ENCODE assay signal across 2 cellular contexts in the genomic region with DNA sequence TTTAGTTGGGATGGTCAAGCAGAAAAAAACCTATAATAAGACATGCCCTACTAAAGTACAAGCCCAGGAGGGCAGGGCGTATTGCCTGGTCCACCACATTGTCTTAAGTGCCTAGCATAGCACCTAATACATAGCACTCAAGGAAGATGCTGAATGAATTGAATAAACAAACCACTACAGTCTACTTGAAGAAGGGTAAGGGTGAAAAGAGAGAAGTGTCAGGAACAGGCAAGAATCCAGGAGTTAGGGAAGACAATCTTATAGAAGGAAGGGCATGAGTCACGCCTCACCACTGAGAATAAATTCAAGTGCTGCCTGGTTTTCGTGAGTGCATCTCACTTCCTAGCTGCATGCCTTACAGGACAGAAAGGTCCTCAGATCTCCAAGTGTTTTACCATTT.
TF ChIP-seq lines count a peak whose summit lies in the region.

No MANE protein-coding gene starts in this region.

TF ChIP-seq in liver, 16 proteins besides CTCF, POLR2A, EP300 and RAD21:
- TF ChIP-seq HNF4A (conservative IDR thresholded peaks at IDR 0.05) (no peak), JUND (IDR thresholded peaks at IDR 0.05) (no peak), FOXA1 (IDR thresholded peaks at IDR 0.05) (no peak), EGR1 (IDR thresholded peaks at IDR 0.05; ENCODE audit: low read depth in 2 of 2) (no peak), YY1 (IDR thresholded peaks at IDR 0.05) (no peak), TAF1 (conservative IDR thresholded peaks at IDR 0.05) (no peak), GABPA (IDR thresholded peaks at IDR 0.05 in 1 of 2, conservative IDR thresholded peaks at IDR 0.05 in 1 of 2) (no peak), HNF4G (IDR thresholded peaks at IDR 0.05) (no peak), RXRA (IDR thresholded peaks at IDR 0.05) (no peak), FOXA2 (IDR thresholded peaks at IDR 0.05) (no peak), SP1 (IDR thresholded peaks at IDR 0.05) (no peak), NR2F2 (IDR thresholded peaks at IDR 0.05) (no peak)
- TF ChIP-seq, protein P1, sequence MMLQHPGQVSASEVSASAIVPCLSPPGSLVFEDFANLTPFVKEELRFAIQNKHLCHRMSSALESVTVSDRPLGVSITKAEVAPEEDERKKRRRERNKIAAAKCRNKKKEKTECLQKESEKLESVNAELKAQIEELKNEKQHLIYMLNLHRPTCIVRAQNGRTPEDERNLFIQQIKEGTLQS (IDR thresholded peaks at IDR 0.05): no peak
- TF ChIP-seq, protein P2, sequence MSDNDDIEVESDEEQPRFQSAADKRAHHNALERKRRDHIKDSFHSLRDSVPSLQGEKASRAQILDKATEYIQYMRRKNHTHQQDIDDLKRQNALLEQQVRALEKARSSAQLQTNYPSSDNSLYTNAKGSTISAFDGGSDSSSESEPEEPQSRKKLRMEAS (IDR thresholded peaks at IDR 0.05): no peak
- TF ChIP-seq, protein P3, sequence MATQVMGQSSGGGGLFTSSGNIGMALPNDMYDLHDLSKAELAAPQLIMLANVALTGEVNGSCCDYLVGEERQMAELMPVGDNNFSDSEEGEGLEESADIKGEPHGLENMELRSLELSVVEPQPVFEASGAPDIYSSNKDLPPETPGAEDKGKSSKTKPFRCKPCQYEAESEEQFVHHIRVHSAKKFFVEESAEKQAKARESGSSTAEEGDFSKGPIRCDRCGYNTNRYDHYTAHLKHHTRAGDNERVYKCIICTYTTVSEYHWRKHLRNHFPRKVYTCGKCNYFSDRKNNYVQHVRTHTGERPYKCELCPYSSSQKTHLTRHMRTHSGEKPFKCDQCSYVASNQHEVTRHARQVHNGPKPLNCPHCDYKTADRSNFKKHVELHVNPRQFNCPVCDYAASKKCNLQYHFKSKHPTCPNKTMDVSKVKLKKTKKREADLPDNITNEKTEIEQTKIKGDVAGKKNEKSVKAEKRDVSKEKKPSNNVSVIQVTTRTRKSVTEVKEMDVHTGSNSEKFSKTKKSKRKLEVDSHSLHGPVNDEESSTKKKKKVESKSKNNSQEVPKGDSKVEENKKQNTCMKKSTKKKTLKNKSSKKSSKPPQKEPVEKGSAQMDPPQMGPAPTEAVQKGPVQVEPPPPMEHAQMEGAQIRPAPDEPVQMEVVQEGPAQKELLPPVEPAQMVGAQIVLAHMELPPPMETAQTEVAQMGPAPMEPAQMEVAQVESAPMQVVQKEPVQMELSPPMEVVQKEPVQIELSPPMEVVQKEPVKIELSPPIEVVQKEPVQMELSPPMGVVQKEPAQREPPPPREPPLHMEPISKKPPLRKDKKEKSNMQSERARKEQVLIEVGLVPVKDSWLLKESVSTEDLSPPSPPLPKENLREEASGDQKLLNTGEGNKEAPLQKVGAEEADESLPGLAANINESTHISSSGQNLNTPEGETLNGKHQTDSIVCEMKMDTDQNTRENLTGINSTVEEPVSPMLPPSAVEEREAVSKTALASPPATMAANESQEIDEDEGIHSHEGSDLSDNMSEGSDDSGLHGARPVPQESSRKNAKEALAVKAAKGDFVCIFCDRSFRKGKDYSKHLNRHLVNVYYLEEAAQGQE (IDR thresholded peaks at IDR 0.05): no peak
- TF ChIP-seq, protein P4, sequence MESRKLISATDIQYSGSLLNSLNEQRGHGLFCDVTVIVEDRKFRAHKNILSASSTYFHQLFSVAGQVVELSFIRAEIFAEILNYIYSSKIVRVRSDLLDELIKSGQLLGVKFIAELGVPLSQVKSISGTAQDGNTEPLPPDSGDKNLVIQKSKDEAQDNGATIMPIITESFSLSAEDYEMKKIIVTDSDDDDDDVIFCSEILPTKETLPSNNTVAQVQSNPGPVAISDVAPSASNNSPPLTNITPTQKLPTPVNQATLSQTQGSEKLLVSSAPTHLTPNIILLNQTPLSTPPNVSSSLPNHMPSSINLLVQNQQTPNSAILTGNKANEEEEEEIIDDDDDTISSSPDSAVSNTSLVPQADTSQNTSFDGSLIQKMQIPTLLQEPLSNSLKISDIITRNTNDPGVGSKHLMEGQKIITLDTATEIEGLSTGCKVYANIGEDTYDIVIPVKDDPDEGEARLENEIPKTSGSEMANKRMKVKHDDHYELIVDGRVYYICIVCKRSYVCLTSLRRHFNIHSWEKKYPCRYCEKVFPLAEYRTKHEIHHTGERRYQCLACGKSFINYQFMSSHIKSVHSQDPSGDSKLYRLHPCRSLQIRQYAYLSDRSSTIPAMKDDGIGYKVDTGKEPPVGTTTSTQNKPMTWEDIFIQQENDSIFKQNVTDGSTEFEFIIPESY (IDR thresholded peaks at IDR 0.05): no peak

TF ChIP-seq in HepG2, 621 proteins besides CTCF, POLR2A, EP300 and RAD21:
- TF ChIP-seq, protein P5, sequence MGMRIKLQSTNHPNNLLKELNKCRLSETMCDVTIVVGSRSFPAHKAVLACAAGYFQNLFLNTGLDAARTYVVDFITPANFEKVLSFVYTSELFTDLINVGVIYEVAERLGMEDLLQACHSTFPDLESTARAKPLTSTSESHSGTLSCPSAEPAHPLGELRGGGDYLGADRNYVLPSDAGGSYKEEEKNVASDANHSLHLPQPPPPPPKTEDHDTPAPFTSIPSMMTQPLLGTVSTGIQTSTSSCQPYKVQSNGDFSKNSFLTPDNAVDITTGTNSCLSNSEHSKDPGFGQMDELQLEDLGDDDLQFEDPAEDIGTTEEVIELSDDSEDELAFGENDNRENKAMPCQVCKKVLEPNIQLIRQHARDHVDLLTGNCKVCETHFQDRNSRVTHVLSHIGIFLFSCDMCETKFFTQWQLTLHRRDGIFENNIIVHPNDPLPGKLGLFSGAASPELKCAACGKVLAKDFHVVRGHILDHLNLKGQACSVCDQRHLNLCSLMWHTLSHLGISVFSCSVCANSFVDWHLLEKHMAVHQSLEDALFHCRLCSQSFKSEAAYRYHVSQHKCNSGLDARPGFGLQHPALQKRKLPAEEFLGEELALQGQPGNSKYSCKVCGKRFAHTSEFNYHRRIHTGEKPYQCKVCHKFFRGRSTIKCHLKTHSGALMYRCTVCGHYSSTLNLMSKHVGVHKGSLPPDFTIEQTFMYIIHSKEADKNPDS (CRISPR knock-in tag; IDR thresholded peaks at IDR 0.05): no peak
- TF ChIP-seq NPAS2 (CRISPR knock-in tag; IDR thresholded peaks at IDR 0.05; ENCODE audit: borderline replicate concordance) (no peak), MAFG (CRISPR knock-in tag; IDR thresholded peaks at IDR 0.05) (no peak), ZNF446 (CRISPR knock-in tag; IDR thresholded peaks at IDR 0.05) (no peak), ZNF670 (CRISPR knock-in tag; IDR thresholded peaks at IDR 0.05; ENCODE audit: borderline replicate concordance) (no peak), EHMT2 (IDR thresholded peaks at IDR 0.05; ENCODE audit: borderline replicate concordance, low read depth, low read length) (no peak), ZIK1 (CRISPR knock-in tag; IDR thresholded peaks at IDR 0.05; ENCODE audit: borderline replicate concordance, low read depth) (no peak), ZNF143 (CRISPR knock-in tag; IDR thresholded peaks at IDR 0.05) (no peak), ARNT2 (CRISPR knock-in tag; IDR thresholded peaks at IDR 0.05; ENCODE audit: low read depth) (no peak), PAWR (CRISPR knock-in tag; IDR thresholded peaks at IDR 0.05; ENCODE audit: borderline replicate concordance) (no peak), HES4 (CRISPR knock-in tag; IDR thresholded peaks at IDR 0.05; ENCODE audit: borderline replicate concordance) (no peak), RBFOX2 (IDR thresholded peaks at IDR 0.05; ENCODE audit: low read depth, low read length) (no peak), REPIN1 (CRISPR knock-in tag; IDR thresholded peaks at IDR 0.05; ENCODE audit: borderline replicate concordance, low read depth) (no peak), HIVEP1 (CRISPR knock-in tag; IDR thresholded peaks at IDR 0.05) (no peak), XRCC5 (optimal IDR thresholded peaks at IDR 0.05; ENCODE audit: low read length) (no peak), ZNF652 (CRISPR knock-in tag; IDR thresholded peaks at IDR 0.05; ENCODE audit: borderline replicate concordance, low read depth) (no peak)
- TF ChIP-seq, protein P6, sequence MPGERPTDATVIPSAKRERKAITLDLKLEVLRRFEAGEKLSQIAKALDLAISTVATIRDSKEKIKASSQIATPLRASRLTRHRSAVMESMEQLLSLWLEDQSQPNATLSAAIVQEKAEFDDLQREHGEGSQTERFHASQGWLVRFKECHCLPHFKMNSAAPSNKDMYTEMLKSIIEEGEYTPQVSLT (CRISPR knock-in tag; IDR thresholded peaks at IDR 0.05; ENCODE audit: borderline replicate concordance, low read depth): no peak
- TF ChIP-seq, protein P7, sequence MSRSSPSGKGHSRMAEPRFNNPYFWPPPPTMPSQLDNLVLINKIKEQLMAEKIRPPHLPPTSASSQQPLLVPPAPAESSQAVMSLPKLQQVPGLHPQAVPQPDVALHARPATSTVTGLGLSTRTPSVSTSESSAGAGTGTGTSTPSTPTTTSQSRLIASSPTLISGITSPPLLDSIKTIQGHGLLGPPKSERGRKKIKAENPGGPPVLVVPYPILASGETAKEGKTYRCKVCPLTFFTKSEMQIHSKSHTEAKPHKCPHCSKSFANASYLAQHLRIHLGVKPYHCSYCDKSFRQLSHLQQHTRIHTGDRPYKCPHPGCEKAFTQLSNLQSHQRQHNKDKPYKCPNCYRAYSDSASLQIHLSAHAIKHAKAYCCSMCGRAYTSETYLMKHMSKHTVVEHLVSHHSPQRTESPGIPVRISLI (CRISPR knock-in tag; IDR thresholded peaks at IDR 0.05; ENCODE audit: borderline replicate concordance): no peak
